24 cellular contexts compared by ENCODE assay signal in the genomic region with DNA sequence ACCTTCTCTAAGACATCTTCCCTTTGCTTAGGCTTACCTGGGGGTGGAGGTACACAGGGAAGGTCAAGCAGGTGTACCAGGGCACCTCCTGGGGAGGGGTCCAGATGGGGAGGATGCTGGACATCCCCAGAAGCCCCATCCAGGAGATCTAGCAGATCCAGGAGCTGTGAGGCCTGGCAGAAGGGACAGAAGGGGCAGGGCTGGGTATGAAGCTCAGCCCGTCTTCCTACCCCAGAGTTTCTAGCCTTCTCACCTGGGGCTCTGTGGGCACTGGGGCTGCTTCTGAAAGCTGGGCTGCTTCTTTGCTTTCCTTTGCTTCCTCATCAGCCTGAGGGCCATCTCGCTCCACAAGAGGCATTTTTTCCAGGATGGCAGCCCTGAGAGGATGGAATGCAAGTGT. TPM values are rescaled to one million over a fixed set of nuclear protein-coding genes. Genes with fewer than 3 reads are reported as not detected.
"Had no signal": no experiment of that assay in that cellular context is flagged by ENCODE, and none has a peak within 500 bp of the region (broad histone marks: within the 10 kb centered on the region; RNA-seq: fewer than 3 reads in every experiment).

No MANE protein-coding gene starts in this region.

- DNase-seq: activated CD4-positive, alpha-beta memory T cell treated with anti-CD3 and anti-CD28 coated beads for 36 hours; activated CD4-positive, alpha-beta T cell treated with anti-CD3 and anti-CD28 coated beads for 4 hours; activated effector memory CD4-positive, alpha-beta T cell treated with Interleukin-2 at 50 U/mL for 16 hours; activated naive CD4-positive, alpha-beta T cell treated with anti-CD3 and anti-CD28 coated beads, Interleukin-2, amount 10 ng/mL, durations not matched to agents 7 days and 5 days; activated T-cell treated with anti-CD3 and anti-CD28 coated beads, Interleukin-2, amount 50 U/mL, for 4 hours; dermis blood vessel endothelial cell; foreskin fibroblast; islet precursor cell; left colon; lower lobe of right lung; nephron progenitor cell; occipital lobe; retina; stimulated activated CD4-positive, alpha-beta T cell treated with anti-CD3 and anti-CD28 coated beads, Interleukin-2, amount 100 ng/mL, for 24 hours had no signal

- H3K27ac Mint-ChIP-seq: activated CD4-positive, alpha-beta memory T cell treated with anti-CD3 and anti-CD28 coated beads for 36 hours; mesothelial cell of epicardium; nephron progenitor cell; T-helper 2 cell treated with Interferon-gamma antibody and Interleukin-4, amounts not matched to agents 5 μg/mL and 100 μg/mL, for 36 hours had no signal

- H3K9me3 ChIP-seq: lower lobe of right lung, thoracic aorta, upper lobe of right lung had no signal

- H3K27me3 Mint-ChIP-seq: activated CD4-positive, alpha-beta memory T cell treated with anti-CD3 and anti-CD28 coated beads for 36 hours; activated naive CD4-positive, alpha-beta T cell treated with anti-CD3 and anti-CD28 coated beads, Interleukin-2, amount 10 ng/mL, durations not matched to agents 7 days and 5 days had no signal

- H3K9me3 Mint-ChIP-seq: activated CD4-positive, alpha-beta memory T cell treated with anti-CD3 and anti-CD28 coated beads for 36 hours; activated naive CD4-positive, alpha-beta T cell treated with anti-CD3 and anti-CD28 coated beads, Interleukin-2, amount 10 ng/mL, durations not matched to agents 7 days and 5 days; activated T-cell treated with anti-CD3 and anti-CD28 coated beads, Interleukin-2, amount 50 U/mL, for 4 hours; mesothelial cell of epicardium; nephron progenitor cell; T-helper 2 cell treated with Interferon-gamma antibody and Interleukin-4, amounts not matched to agents 5 μg/mL and 100 μg/mL, for 36 hours; WTC11 had no signal

- ATAC-seq: activated T-cell treated with anti-CD3 and anti-CD28 coated beads, Interleukin-2, amount 50 U/mL, for 4 hours; left colon; WTC11 had no signal

- H2AFZ ChIP-seq: hepatocyte had no signal

- H3K4me3 Mint-ChIP-seq: activated CD4-positive, alpha-beta memory T cell treated with anti-CD3 and anti-CD28 coated beads for 36 hours; activated naive CD4-positive, alpha-beta T cell treated with anti-CD3 and anti-CD28 coated beads, Interleukin-2, amount 10 ng/mL, durations not matched to agents 7 days and 5 days; activated T-cell treated with anti-CD3 and anti-CD28 coated beads, Interleukin-2, amount 50 U/mL, for 4 hours; mesothelial cell of epicardium; nephron progenitor cell; T-helper 2 cell treated with Interferon-gamma antibody and Interleukin-4, amounts not matched to agents 5 μg/mL and 100 μg/mL, for 36 hours; WTC11 had no signal

- H3K27ac ChIP-seq: cardiac muscle cell, epithelial cell of prostate, hepatocyte, lower lobe of right lung, SK-N-MC, thoracic aorta, upper lobe of right lung had no signal

- H3K27me3 ChIP-seq: cardiac muscle cell, hepatocyte, upper lobe of right lung had no signal

- H3K4me3 ChIP-seq: cardiac muscle cell, hepatocyte, lower lobe of right lung, SK-N-MC, thoracic aorta, upper lobe of right lung had no signal

- H3K4me2 ChIP-seq: hepatocyte had no signal

RNA-seq across cellular contexts. Expression of gene JPH4, which starts 17.3 kb away (rescaled TPM):
- total RNA-seq: dermis blood vessel endothelial cell, glomerular endothelial cell had no signal
